In the genomic region with DNA sequence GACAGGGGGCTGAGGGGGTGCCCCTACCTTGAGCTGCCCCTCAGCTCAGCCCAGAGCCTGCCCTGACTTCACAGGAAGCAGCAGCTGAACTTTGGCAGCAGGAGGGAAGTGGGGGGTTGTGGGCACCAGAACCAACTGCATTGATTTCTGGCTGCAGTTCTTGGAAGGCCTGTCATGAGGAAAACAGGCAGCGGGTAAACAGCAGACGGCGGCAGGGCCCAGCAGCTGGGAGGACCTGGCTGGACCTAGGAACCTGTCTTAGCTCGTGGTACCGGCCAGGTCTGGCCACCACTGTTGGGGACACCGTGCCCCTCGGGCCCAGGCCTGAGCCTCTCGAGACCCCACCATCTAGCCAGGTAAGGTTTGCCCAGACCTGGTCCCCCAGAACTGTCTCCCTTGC, we compare ENCODE assay signal across 28 cellular contexts. TPM values are rescaled to one million over a fixed set of nuclear protein-coding genes. Genes with fewer than 3 reads are reported as not detected.
A peak's percentile ranks its signal among the peaks of the same experiment; 100 is the strongest.
DNase-seq lines count a peak whose midpoint lies in the region; TF ChIP-seq lines count a peak whose summit lies in the region.
"Had no signal": no experiment of that assay in that cellular context is flagged by ENCODE, and none has a peak within 500 bp of the region (broad histone marks: within the 10 kb centered on the region; RNA-seq: fewer than 3 reads in every experiment).

No MANE protein-coding gene starts in this region.

- H3K4me3 ChIP-seq in endodermal cell (ENCODE audit: low read length) (no peak overlapping the region), trophoblast cell (ENCODE audit: low read depth, low read length) (no peak overlapping the region), transverse colon (no peak overlapping the region)
- H3K4me3 ChIP-seq: breast epithelium, lower lobe of right lung, testis had no signal

- no peak overlapping the region for H4K91ac ChIP-seq in trophoblast cell (ENCODE audit: low read depth, low read length)

- H3K23ac ChIP-seq in trophoblast cell (ENCODE audit: low read length) = no peak overlapping the region

- H3K27ac Mint-ChIP-seq in endodermal cell = peak overlapping the region; percentile 60
- H3K27ac Mint-ChIP-seq in activated T-cell treated with anti-CD3 and anti-CD28 coated beads, Interleukin-2, amount 50 U/mL, for 24 hours = no peak overlapping the region
- H3K27ac Mint-ChIP-seq: stimulated activated memory B cell treated with anti-CD40 and anti-IgM and Interleukin-4, amounts not matched to agents 10 μg/mL and 1 μg/mL and 100 μg/mL, for 72 hours; T-helper 1 cell treated with Interleukin-12 subunit alpha and Interleukin-12 subunit beta and Interleukin-4 antibody, amounts not matched to agents 30 μg/mL and 1 μg/mL, for 36 hours had no signal

- no peak for TF ChIP-seq POLR2A in transverse colon (IDR thresholded peaks at IDR 0.05)

- peaks cover 24% of the 10 kb centered on the region for H3K4me1 Mint-ChIP-seq in endodermal cell
- H3K4me1 Mint-ChIP-seq in activated T-cell treated with anti-CD3 and anti-CD28 coated beads, Interleukin-2, amount 50 U/mL, for 24 hours (ENCODE audit: low read depth) = peaks cover 7% of the 10 kb centered on the region
- H3K4me1 Mint-ChIP-seq: stimulated activated memory B cell treated with anti-CD40 and anti-IgM and Interleukin-4, amounts not matched to agents 10 μg/mL and 1 μg/mL and 100 μg/mL, for 72 hours had no signal

- no peak for TF ChIP-seq EP300 in transverse colon (IDR thresholded peaks at IDR 0.05; ENCODE audit: low read depth)

- H3K27me3 ChIP-seq in endodermal cell (ENCODE audit: control insufficient read depth, insufficient read depth, low read length, poor library complexity, severe bottlenecking) (no peaks in the 10 kb centered on the region), trophoblast cell (ENCODE audit: insufficient read depth, low read length) (no peaks in the 10 kb centered on the region), transverse colon (peaks cover 19% of the 10 kb centered on the region)
- H3K27me3 ChIP-seq: testis had no signal

- no peak overlapping the region for H3K4me3 Mint-ChIP-seq in endodermal cell
- no peak overlapping the region for H3K4me3 Mint-ChIP-seq in activated T-cell treated with anti-CD3 and anti-CD28 coated beads, Interleukin-2, amount 50 U/mL, for 24 hours
- H3K4me3 Mint-ChIP-seq: CD4-positive, alpha-beta memory T cell; stimulated activated memory B cell treated with anti-CD40 and anti-IgM and Interleukin-4, amounts not matched to agents 10 μg/mL and 1 μg/mL and 100 μg/mL, for 72 hours; T-helper 1 cell treated with Interleukin-12 subunit alpha and Interleukin-12 subunit beta and Interleukin-4 antibody, amounts not matched to agents 30 μg/mL and 1 μg/mL, for 36 hours had no signal

- H4K12ac ChIP-seq in trophoblast cell (ENCODE audit: low read depth, low read length) = peak overlapping the region; percentile 36

- H3K18ac ChIP-seq in trophoblast cell (ENCODE audit: low read length) = no peak overlapping the region

- H2AK5ac ChIP-seq in trophoblast cell (ENCODE audit: low read length) = no peak overlapping the region

- H3K14ac ChIP-seq in trophoblast cell (ENCODE audit: low read length) = no peak overlapping the region

- no peaks in the 10 kb centered on the region for H3K9me3 Mint-ChIP-seq in endodermal cell
- no peaks in the 10 kb centered on the region for H3K9me3 Mint-ChIP-seq in activated T-cell treated with anti-CD3 and anti-CD28 coated beads, Interleukin-2, amount 50 U/mL, for 24 hours
- H3K9me3 Mint-ChIP-seq: stimulated activated memory B cell treated with anti-CD40 and anti-IgM and Interleukin-4, amounts not matched to agents 10 μg/mL and 1 μg/mL and 100 μg/mL, for 72 hours had no signal

- H3K9me3 ChIP-seq in endodermal cell (ENCODE audit: control insufficient read depth, low read length) (no peaks in the 10 kb centered on the region), trophoblast cell (ENCODE audit: insufficient read depth, low read depth, low read length) (peaks cover 2% of the 10 kb centered on the region), transverse colon (no peaks in the 10 kb centered on the region)
- H3K9me3 ChIP-seq: lower lobe of right lung, testis had no signal

- H3K36me3 Mint-ChIP-seq in endodermal cell (ENCODE audit: low read depth) = no peaks in the 10 kb centered on the region
- H3K36me3 Mint-ChIP-seq in activated T-cell treated with anti-CD3 and anti-CD28 coated beads, Interleukin-2, amount 50 U/mL, for 24 hours (ENCODE audit: low read depth) = no peaks in the 10 kb centered on the region
- H3K36me3 Mint-ChIP-seq: CD4-positive, alpha-beta memory T cell; stimulated activated memory B cell treated with anti-CD40 and anti-IgM and Interleukin-4, amounts not matched to agents 10 μg/mL and 1 μg/mL and 100 μg/mL, for 72 hours had no signal

- in situ Hi-C loops in transverse colon (cut with MboI; ENCODE audit: low pct_ligation_motif_present in 1 of 4, low pct_unique_long_range_greater_than_20kb in 1 of 4, low sequenced_read_pairs in 3 of 4) = no loop called here

- H3K79me1 ChIP-seq in trophoblast cell (ENCODE audit: low read length) = no peaks in the 10 kb centered on the region

- 92 to 96% methylated on average over 5 to 8 of the region's 8 CpGs for WGBS in endodermal cell (ENCODE audit: insufficient coverage in 1 of 2, insufficient read length in 1 of 2), 2 experiments
- WGBS in trophoblast cell (ENCODE audit: extremely low coverage, insufficient coverage, insufficient read length) = no CpG with 5 or more reads among the region's 8 CpGs
- WGBS in transverse colon (ENCODE audit: low coverage in 1 of 2), 2 donors = 66% methylated on average over 8 of the region's 8 CpGs; no CpG with 5 or more reads in 1 of the 2 donors

- no peak overlapping the region for H4K8ac ChIP-seq in trophoblast cell (ENCODE audit: low read depth, low read length)

- no peaks in the 10 kb centered on the region for H3K27me3 Mint-ChIP-seq in endodermal cell (ENCODE audit: insufficient read depth)
- H3K27me3 Mint-ChIP-seq in activated T-cell treated with anti-CD3 and anti-CD28 coated beads, Interleukin-2, amount 50 U/mL, for 24 hours = no peaks in the 10 kb centered on the region

- no peak overlapping the region for H3K4me2 ChIP-seq in trophoblast cell (ENCODE audit: low read length)

- no peaks in the 10 kb centered on the region for H3K79me2 ChIP-seq in trophoblast cell (ENCODE audit: control insufficient read depth, insufficient read depth, low read length, poor library complexity)
- H3K79me2 ChIP-seq: parathyroid adenoma had no signal

- H3K4me1 ChIP-seq in endodermal cell (ENCODE audit: control insufficient read depth, insufficient read depth, low read length) (peaks cover 11% of the 10 kb centered on the region), trophoblast cell (ENCODE audit: control insufficient read depth in 1 of 2, insufficient read depth in 2 of 2, low read length in 2 of 2) (no peaks in the 10 kb centered on the region), transverse colon (no peaks in the 10 kb centered on the region)
- H3K4me1 ChIP-seq: breast epithelium, lower lobe of right lung, parathyroid adenoma, testis had no signal

- no peak overlapping the region for H2BK12ac ChIP-seq in trophoblast cell (ENCODE audit: low read length)

- DNase-seq in DMS 273 (lab: John Stamatoyannopoulos, UW; ENCODE audit: unreplicated experiment) = peak; percentile 3
- no peak for DNase-seq in DMS 273 treated with DMSO at 0.1 percent for 48 hours (lab: John Stamatoyannopoulos, UW)
- peak; percentile 69 for DNase-seq in NCI-H2171 treated with DMSO at 0.1 percent for 48 hours (lab: John Stamatoyannopoulos, UW)
- DNase-seq in endodermal cell = no peak
- no peak for DNase-seq in trophoblast cell
- no peak for DNase-seq in activated T-cell treated with anti-CD3 and anti-CD28 coated beads, Interleukin-2, amount 50 U/mL, for 24 hours
- DNase-seq in transverse colon = no peak
- DNase-seq in activated CD4-positive, alpha-beta T cell treated with anti-CD3 and anti-CD28 coated beads, Interleukin-2, amount 50 U/mL, for 4 hours = no peak
- DNase-seq: activated CD4-positive, alpha-beta T cell treated with anti-CD3 and anti-CD28 coated beads for 1 hour; activated T-cell treated with anti-CD3 and anti-CD28 coated beads, Interleukin-2, amount 50 U/mL, for 48 hours; amygdala; CD4-positive, alpha-beta memory T cell; effector CD8-positive, alpha-beta T cell; lower lobe of right lung; NCI-H2029 treated with DMSO at 0.1 percent for 48 hours; NCI-H345; NCI-H748 treated with DMSO at 0.1 percent for 48 hours; stimulated activated CD4-positive, alpha-beta T cell treated with anti-CD3 and anti-CD28 coated beads, Interleukin-4, amount 100 ng/mL, for 24 hours; testis had no signal

- intact Hi-C loops in transverse colon (cut with DNase I; ENCODE audit: low total_unique reads) = no loop called here

- H3K36me3 ChIP-seq in endodermal cell (ENCODE audit: control insufficient read depth, insufficient read depth, low read length) (no peaks in the 10 kb centered on the region), trophoblast cell (ENCODE audit: control insufficient read depth in 1 of 2, insufficient read depth in 2 of 2, low read length in 2 of 2) (no peaks in the 10 kb centered on the region), transverse colon (no peaks in the 10 kb centered on the region)
- H3K36me3 ChIP-seq: breast epithelium, lower lobe of right lung had no signal

- no peak for TF ChIP-seq CTCF in endodermal cell (conservative IDR thresholded peaks at IDR 0.05)
- TF ChIP-seq CTCF in transverse colon (IDR thresholded peaks at IDR 0.05) = no peak

- no peak overlapping the region for H3K4ac ChIP-seq in trophoblast cell (ENCODE audit: low read depth, low read length)

- no peak overlapping the region for H3K27ac ChIP-seq in endodermal cell (ENCODE audit: low read depth, low read length)
- no peak overlapping the region for H3K27ac ChIP-seq in trophoblast cell (ENCODE audit: low read depth, low read length)
- no peak overlapping the region for H3K27ac ChIP-seq in transverse colon
- H3K27ac ChIP-seq: 22Rv1, breast epithelium, lower lobe of right lung, parathyroid adenoma, testis had no signal

- H2BK120ac ChIP-seq in trophoblast cell (ENCODE audit: insufficient read depth, low read length, poor library complexity) = no peak overlapping the region

- H3K9ac ChIP-seq in endodermal cell (ENCODE audit: extremely low read depth, low read length, poor library complexity, severe bottlenecking) (no peak overlapping the region), trophoblast cell (ENCODE audit: low read length) (no peak overlapping the region)
- H3K9ac ChIP-seq: parathyroid adenoma had no signal

- H2AFZ ChIP-seq in trophoblast cell (ENCODE audit: insufficient read depth, low read length, poor library complexity) = no peak overlapping the region
- H2AFZ ChIP-seq: parathyroid adenoma had no signal

- H2BK5ac ChIP-seq in trophoblast cell (ENCODE audit: low read depth, low read length, poor library complexity) = no peak overlapping the region

RNA-seq across cellular contexts. Expression of gene CUX2, which starts 40.6 kb away (rescaled TPM):
- total RNA-seq in endodermal cell (10 to 100 TPM in 1 of 2 donors, 1 to 10 TPM in 1; 9.7 to 12.3 TPM), transverse colon (under 1 TPM in 3 of 4 donors, not detected in 1; under 0.01 to 0.20 (median 0.16) TPM)
- 6.2 TPM for polyA plus RNA-seq in endodermal cell (2013, experiment 1 of 2)
- 5.9 TPM for polyA plus RNA-seq in endodermal cell (2013, experiment 2 of 2)
- 0.27 and 0.29 TPM in 2 replicates for polyA plus RNA-seq in trophoblast cell (2013)
- total RNA-seq: CD4-positive, alpha-beta memory T cell; epithelial cell of proximal tubule; LHCN-M2; lower lobe of right lung; RPMI7951 had no signal
- polyA plus RNA-seq: CD4-positive, alpha-beta memory T cell; keratinocyte had no signal

Comparison
In these comparisons a context has a peak if more than half of its experiments do, and no peak if none do; other contexts are left out.
1. DNase-seq: peak in DMS 273 (single experiment) and NCI-H2171 treated with DMSO at 0.1 percent for 48 hours (single experiment); none in DMS 273 treated with DMSO at 0.1 percent for 48 hours (single experiment), endodermal cell (single experiment), trophoblast cell (0 of 2), activated T-cell treated with anti-CD3 and anti-CD28 coated beads, Interleukin-2, amount 50 U/mL, for 24 hours (single experiment), transverse colon (single experiment) and activated CD4-positive, alpha-beta T cell treated with anti-CD3 and anti-CD28 coated beads, Interleukin-2, amount 50 U/mL, for 4 hours (0 of 2).
2. RNA of gene CUX2, which starts 40.6 kb away (total RNA-seq): 9.7 to 12.3 TPM in endodermal cell; under 0.01 to 0.20 TPM in transverse colon; every median in the first group is over 4 times any median in the second.